17 cellular contexts compared by ENCODE assay signal in genomic region chr12:110108309-110109036, GRCh38. TPM values are rescaled to one million over a fixed set of nuclear protein-coding genes. Genes with fewer than 3 reads are reported as not detected.
A peak's percentile ranks its signal among the peaks of the same experiment; 100 is the strongest.
DNase-seq lines count a peak whose midpoint lies in the region; ATAC-seq and TF ChIP-seq lines count a peak whose summit lies in the region.
"Had no signal": no experiment of that assay in that cellular context is flagged by ENCODE, and none has a peak within 500 bp of the region (broad histone marks: within the 10 kb centered on the region; RNA-seq: fewer than 3 reads in every experiment).

No MANE protein-coding gene starts in this region.

- H3K36me3 ChIP-seq in esophagus muscularis mucosa (no peaks in the 10 kb centered on the region), thoracic aorta (no peaks in the 10 kb centered on the region)

- 65% methylated on average over 8 of the region's 8 CpGs for WGBS in esophagus muscularis mucosa

- no peak for TF ChIP-seq CTCF in esophagus muscularis mucosa (IDR thresholded peaks at IDR 0.05)
- TF ChIP-seq CTCF in nephron progenitor cell (IDR thresholded peaks at IDR 0.05), result no peak
- TF ChIP-seq CTCF in thoracic aorta (IDR thresholded peaks at IDR 0.05), result no peak

- TF ChIP-seq POLR2A in esophagus muscularis mucosa (IDR thresholded peaks at IDR 0.05; ENCODE audit: low read depth), result no peak

- H3K27ac ChIP-seq in esophagus muscularis mucosa (replicated peaks in 1 of 4) (peak overlapping the region; percentile 82 to 90 (median 88)), thoracic aorta (peak overlapping the region; percentile 74 to 83)
- H3K27ac ChIP-seq: KMS-11 had no signal

- H3K27me3 Mint-ChIP-seq in T-helper 17 cell (peaks cover 13% of the 10 kb centered on the region), nephron progenitor cell (ENCODE audit: low read depth, poor library complexity) (peaks cover 3% of the 10 kb centered on the region)

- H3K27ac Mint-ChIP-seq in T-helper 17 cell (no peak overlapping the region), nephron progenitor cell (peak overlapping the region; percentile 93)
- H3K27ac Mint-ChIP-seq: activated CD4-positive, alpha-beta T cell treated with anti-CD3 and anti-CD28 coated beads, Interleukin-2, amount 10 ng/mL, durations not matched to agents 24 days and 14 days; activated T-helper 17 cell treated with anti-CD3 and anti-CD28 coated beads, Interleukin-2, amount 50 U/mL, for 72 hours; CD4-positive, alpha-beta T cell; naive thymus-derived CD8-positive, alpha-beta T cell had no signal

- peaks cover 3% of the 10 kb centered on the region for H3K4me1 Mint-ChIP-seq in T-helper 17 cell
- H3K4me1 Mint-ChIP-seq in nephron progenitor cell, result peaks cover 40% of the 10 kb centered on the region
- H3K4me1 Mint-ChIP-seq: activated CD4-positive, alpha-beta T cell treated with anti-CD3 and anti-CD28 coated beads, Interleukin-2, amount 10 ng/mL, durations not matched to agents 24 days and 14 days; activated T-helper 17 cell treated with anti-CD3 and anti-CD28 coated beads, Interleukin-2, amount 50 U/mL, for 72 hours; naive thymus-derived CD8-positive, alpha-beta T cell had no signal

- no peaks in the 10 kb centered on the region for H3K27me3 ChIP-seq in esophagus muscularis mucosa
- no peaks in the 10 kb centered on the region for H3K27me3 ChIP-seq in thoracic aorta (replicated peaks; ENCODE audit: insufficient read depth)

- no peaks in the 10 kb centered on the region for H3K9me3 ChIP-seq in T-helper 17 cell (ENCODE audit: control insufficient read depth, low read length, poor library complexity, severe bottlenecking)
- no peaks in the 10 kb centered on the region for H3K9me3 ChIP-seq in esophagus muscularis mucosa
- no peaks in the 10 kb centered on the region for H3K9me3 ChIP-seq in thoracic aorta

- ATAC-seq in T-helper 17 cell (no peak), thoracic aorta (ENCODE audit: insufficient number of reproducible peaks, low FRiP score, low read depth) (no peak), HG02588 (IDR thresholded peaks at IDR 0.05; ENCODE audit: unreplicated experiment) (no peak), HG03432 (IDR thresholded peaks at IDR 0.05; ENCODE audit: unreplicated experiment) (no peak)
- ATAC-seq: activated T-helper 17 cell treated with anti-CD3 and anti-CD28 coated beads, Interleukin-2, amount 50 U/mL, for 72 hours; naive thymus-derived CD8-positive, alpha-beta T cell had no signal

- peak overlapping the region; percentile 19 for H3K4me3 Mint-ChIP-seq in T-helper 17 cell
- peak overlapping the region; percentile 35 for H3K4me3 Mint-ChIP-seq in nephron progenitor cell
- H3K4me3 Mint-ChIP-seq: activated CD4-positive, alpha-beta T cell treated with anti-CD3 and anti-CD28 coated beads, Interleukin-2, amount 10 ng/mL, durations not matched to agents 24 days and 14 days; activated T-helper 17 cell treated with anti-CD3 and anti-CD28 coated beads, Interleukin-2, amount 50 U/mL, for 72 hours; CD4-positive, alpha-beta T cell; naive thymus-derived CD8-positive, alpha-beta T cell had no signal

- peaks cover 21 to 66% (median 61%) of the 10 kb centered on the region in 4 donors for H3K4me1 ChIP-seq in esophagus muscularis mucosa
- H3K4me1 ChIP-seq in thoracic aorta (ENCODE audit: control insufficient read depth in 1 of 2, low read depth in 2 of 2), result peaks cover 27 to 57% of the 10 kb centered on the region in 2 donors

- no peak for TF ChIP-seq EP300 in esophagus muscularis mucosa (IDR thresholded peaks at IDR 0.05)

- H3K9me3 Mint-ChIP-seq in nephron progenitor cell, result peaks cover 10% of the 10 kb centered on the region
- H3K9me3 Mint-ChIP-seq: activated T-helper 17 cell treated with anti-CD3 and anti-CD28 coated beads, Interleukin-2, amount 50 U/mL, for 72 hours; CD4-positive, alpha-beta T cell; naive thymus-derived CD8-positive, alpha-beta T cell had no signal

- H3K36me3 Mint-ChIP-seq in T-helper 17 cell (ENCODE audit: low read depth), result no peaks in the 10 kb centered on the region
- H3K36me3 Mint-ChIP-seq in nephron progenitor cell (ENCODE audit: low read depth), result no peaks in the 10 kb centered on the region
- H3K36me3 Mint-ChIP-seq: naive thymus-derived CD8-positive, alpha-beta T cell had no signal

- DNase-seq in T-helper 17 cell (no peak), esophagus muscularis mucosa (ENCODE audit: extremely low spot score) (no peak), nephron progenitor cell (no peak), thoracic aorta (ENCODE audit: low spot score) (no peak), NCI-H146 treated with DMSO at 0.1 percent for 48 hours (lab: John Stamatoyannopoulos, UW; ENCODE audit: unreplicated experiment) (no peak), HK-2 (ENCODE audit: unreplicated experiment) (no peak)
- DNase-seq: activated CD4-positive, alpha-beta T cell treated with anti-CD3 and anti-CD28 coated beads, Interleukin-2, amount 10 ng/mL, durations not matched to agents 24 days and 14 days; CD4-positive, alpha-beta T cell; erythroblast; GDM1; naive thymus-derived CD8-positive, alpha-beta T cell; NCI-H1930; NK-92 treated with Interleukin-12 subunit alpha and Interleukin-12 subunit beta, amount 100 ng/mL, for 24 hours had no signal

- H3K4me3 ChIP-seq in esophagus muscularis mucosa, result peak overlapping the region in 3 of 4 donors; percentile 25 to 29 (median 26)
- no peak overlapping the region for H3K4me3 ChIP-seq in thoracic aorta

- intact Hi-C loops in esophagus muscularis mucosa (cut with DNase I), result no loop called here

RNA-seq across cellular contexts. Expression of gene IFT81, which starts 15.7 kb away (rescaled TPM):
- total RNA-seq in T-helper 17 cell (under 1 TPM; 0.42 to 0.86 TPM), esophagus muscularis mucosa (10 to 100 TPM; 15.1 to 27.4 (median 15.9) TPM), thoracic aorta (10 to 100 TPM in 1 of 2 donors, 1 to 10 TPM in 1; 9.3 to 17.4 TPM)

Comparison
In these comparisons a context has a peak if more than half of its experiments do, and no peak if none do; other contexts are left out.
1. RNA of gene IFT81, which starts 15.7 kb away (total RNA-seq): 9.3 to 17.4 TPM in thoracic aorta and 15.1 to 27.4 TPM in esophagus muscularis mucosa; 0.42 to 0.86 TPM in T-helper 17 cell; every median in the first group is over 4 times any median in the second.